Comparison of ENCODE assay signal across 1 cellular context in the genomic region with DNA sequence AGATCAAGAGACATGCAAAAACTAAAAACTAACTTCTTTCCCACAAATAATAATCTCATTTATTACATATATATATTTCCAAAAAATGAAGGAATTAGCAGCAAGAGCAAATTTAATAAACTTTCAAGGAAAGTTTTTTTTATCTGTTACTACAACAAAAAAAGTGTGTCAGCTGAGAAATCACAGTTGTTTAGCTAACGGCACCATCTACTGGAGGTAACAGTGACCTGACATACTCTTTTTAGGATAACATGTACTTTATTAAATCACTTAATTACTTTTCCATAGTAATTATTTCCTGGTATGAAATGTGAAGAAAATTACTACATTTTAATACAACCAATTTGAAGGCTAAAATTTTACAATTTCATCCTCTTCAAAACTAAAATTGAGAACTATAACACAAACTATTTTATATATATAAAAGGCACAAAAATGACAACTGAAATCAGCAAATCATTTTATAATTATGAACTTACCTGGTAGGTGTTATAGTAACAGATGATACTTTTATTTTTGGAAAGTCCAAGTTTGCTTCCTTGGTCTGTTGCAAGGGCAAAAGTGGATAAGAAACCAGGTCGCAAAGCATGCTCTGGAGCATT.
TF ChIP-seq lines count a peak whose summit lies in the region.

No MANE protein-coding gene starts in this region.

TF ChIP-seq in K562, 482 proteins besides CTCF, POLR2A, EP300 and RAD21 (continued from another document):
- TF ChIP-seq, protein P1, sequence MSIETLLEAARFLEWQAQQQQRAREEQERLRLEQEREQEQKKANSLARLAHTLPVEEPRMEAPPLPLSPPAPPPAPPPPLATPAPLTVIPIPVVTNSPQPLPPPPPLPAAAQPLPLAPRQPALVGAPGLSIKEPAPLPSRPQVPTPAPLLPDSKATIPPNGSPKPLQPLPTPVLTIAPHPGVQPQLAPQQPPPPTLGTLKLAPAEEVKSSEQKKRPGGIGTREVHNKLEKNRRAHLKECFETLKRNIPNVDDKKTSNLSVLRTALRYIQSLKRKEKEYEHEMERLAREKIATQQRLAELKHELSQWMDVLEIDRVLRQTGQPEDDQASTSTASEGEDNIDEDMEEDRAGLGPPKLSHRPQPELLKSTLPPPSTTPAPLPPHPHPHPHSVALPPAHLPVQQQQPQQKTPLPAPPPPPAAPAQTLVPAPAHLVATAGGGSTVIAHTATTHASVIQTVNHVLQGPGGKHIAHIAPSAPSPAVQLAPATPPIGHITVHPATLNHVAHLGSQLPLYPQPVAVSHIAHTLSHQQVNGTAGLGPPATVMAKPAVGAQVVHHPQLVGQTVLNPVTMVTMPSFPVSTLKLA (conservative IDR thresholded peaks at IDR 0.05) = no peak
- TF ChIP-seq DDX20 (tag; IDR thresholded peaks at IDR 0.05; ENCODE audit: low read depth) (no peak), ZNF384 (IDR thresholded peaks at IDR 0.05; ENCODE audit: low read depth, low read length) (peak; percentile 84), GTF2F1 (IDR thresholded peaks at IDR 0.05; ENCODE audit: low read depth, low read length) (no peak), ZNF253 (CRISPR knock-in tag; conservative IDR thresholded peaks at IDR 0.05) (no peak), ZNF12 (CRISPR knock-in tag; IDR thresholded peaks at IDR 0.05) (no peak), RBM39 (optimal IDR thresholded peaks at IDR 0.05; ENCODE audit: low read depth, low read length) (no peak)
- TF ChIP-seq, protein P2, sequence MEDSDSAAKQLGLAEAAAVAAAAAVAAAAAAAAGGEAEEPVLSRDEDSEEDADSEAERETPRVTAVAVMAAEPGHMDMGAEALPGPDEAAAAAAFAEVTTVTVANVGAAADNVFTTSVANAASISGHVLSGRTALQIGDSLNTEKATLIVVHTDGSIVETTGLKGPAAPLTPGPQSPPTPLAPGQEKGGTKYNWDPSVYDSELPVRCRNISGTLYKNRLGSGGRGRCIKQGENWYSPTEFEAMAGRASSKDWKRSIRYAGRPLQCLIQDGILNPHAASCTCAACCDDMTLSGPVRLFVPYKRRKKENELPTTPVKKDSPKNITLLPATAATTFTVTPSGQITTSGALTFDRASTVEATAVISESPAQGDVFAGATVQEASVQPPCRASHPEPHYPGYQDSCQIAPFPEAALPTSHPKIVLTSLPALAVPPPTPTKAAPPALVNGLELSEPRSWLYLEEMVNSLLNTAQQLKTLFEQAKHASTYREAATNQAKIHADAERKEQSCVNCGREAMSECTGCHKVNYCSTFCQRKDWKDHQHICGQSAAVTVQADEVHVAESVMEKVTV (CRISPR knock-in tag; IDR thresholded peaks at IDR 0.05) = peak; percentile 72
- TF ChIP-seq, protein P3, sequence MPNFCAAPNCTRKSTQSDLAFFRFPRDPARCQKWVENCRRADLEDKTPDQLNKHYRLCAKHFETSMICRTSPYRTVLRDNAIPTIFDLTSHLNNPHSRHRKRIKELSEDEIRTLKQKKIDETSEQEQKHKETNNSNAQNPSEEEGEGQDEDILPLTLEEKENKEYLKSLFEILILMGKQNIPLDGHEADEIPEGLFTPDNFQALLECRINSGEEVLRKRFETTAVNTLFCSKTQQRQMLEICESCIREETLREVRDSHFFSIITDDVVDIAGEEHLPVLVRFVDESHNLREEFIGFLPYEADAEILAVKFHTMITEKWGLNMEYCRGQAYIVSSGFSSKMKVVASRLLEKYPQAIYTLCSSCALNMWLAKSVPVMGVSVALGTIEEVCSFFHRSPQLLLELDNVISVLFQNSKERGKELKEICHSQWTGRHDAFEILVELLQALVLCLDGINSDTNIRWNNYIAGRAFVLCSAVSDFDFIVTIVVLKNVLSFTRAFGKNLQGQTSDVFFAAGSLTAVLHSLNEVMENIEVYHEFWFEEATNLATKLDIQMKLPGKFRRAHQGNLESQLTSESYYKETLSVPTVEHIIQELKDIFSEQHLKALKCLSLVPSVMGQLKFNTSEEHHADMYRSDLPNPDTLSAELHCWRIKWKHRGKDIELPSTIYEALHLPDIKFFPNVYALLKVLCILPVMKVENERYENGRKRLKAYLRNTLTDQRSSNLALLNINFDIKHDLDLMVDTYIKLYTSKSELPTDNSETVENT (CRISPR knock-in tag; IDR thresholded peaks at IDR 0.05) = no peak
- TF ChIP-seq, protein P4, sequence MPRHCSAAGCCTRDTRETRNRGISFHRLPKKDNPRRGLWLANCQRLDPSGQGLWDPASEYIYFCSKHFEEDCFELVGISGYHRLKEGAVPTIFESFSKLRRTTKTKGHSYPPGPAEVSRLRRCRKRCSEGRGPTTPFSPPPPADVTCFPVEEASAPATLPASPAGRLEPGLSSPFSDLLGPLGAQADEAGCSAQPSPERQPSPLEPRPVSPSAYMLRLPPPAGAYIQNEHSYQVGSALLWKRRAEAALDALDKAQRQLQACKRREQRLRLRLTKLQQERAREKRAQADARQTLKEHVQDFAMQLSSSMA (CRISPR knock-in tag; IDR thresholded peaks at IDR 0.05) = no peak
- TF ChIP-seq, protein P5, sequence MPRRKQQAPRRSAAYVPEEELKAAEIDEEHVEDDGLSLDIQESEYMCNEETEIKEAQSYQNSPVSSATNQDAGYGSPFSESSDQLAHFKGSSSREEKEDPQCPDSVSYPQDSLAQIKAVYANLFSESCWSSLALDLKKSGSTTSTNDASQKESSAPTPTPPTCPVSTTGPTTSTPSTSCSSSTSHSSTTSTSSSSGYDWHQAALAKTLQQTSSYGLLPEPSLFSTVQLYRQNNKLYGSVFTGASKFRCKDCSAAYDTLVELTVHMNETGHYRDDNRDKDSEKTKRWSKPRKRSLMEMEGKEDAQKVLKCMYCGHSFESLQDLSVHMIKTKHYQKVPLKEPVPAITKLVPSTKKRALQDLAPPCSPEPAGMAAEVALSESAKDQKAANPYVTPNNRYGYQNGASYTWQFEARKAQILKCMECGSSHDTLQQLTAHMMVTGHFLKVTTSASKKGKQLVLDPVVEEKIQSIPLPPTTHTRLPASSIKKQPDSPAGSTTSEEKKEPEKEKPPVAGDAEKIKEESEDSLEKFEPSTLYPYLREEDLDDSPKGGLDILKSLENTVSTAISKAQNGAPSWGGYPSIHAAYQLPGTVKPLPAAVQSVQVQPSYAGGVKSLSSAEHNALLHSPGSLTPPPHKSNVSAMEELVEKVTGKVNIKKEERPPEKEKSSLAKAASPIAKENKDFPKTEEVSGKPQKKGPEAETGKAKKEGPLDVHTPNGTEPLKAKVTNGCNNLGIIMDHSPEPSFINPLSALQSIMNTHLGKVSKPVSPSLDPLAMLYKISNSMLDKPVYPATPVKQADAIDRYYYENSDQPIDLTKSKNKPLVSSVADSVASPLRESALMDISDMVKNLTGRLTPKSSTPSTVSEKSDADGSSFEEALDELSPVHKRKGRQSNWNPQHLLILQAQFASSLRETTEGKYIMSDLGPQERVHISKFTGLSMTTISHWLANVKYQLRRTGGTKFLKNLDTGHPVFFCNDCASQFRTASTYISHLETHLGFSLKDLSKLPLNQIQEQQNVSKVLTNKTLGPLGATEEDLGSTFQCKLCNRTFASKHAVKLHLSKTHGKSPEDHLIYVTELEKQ (CRISPR knock-in tag; IDR thresholded peaks at IDR 0.05) = no peak
- TF ChIP-seq, protein P6, sequence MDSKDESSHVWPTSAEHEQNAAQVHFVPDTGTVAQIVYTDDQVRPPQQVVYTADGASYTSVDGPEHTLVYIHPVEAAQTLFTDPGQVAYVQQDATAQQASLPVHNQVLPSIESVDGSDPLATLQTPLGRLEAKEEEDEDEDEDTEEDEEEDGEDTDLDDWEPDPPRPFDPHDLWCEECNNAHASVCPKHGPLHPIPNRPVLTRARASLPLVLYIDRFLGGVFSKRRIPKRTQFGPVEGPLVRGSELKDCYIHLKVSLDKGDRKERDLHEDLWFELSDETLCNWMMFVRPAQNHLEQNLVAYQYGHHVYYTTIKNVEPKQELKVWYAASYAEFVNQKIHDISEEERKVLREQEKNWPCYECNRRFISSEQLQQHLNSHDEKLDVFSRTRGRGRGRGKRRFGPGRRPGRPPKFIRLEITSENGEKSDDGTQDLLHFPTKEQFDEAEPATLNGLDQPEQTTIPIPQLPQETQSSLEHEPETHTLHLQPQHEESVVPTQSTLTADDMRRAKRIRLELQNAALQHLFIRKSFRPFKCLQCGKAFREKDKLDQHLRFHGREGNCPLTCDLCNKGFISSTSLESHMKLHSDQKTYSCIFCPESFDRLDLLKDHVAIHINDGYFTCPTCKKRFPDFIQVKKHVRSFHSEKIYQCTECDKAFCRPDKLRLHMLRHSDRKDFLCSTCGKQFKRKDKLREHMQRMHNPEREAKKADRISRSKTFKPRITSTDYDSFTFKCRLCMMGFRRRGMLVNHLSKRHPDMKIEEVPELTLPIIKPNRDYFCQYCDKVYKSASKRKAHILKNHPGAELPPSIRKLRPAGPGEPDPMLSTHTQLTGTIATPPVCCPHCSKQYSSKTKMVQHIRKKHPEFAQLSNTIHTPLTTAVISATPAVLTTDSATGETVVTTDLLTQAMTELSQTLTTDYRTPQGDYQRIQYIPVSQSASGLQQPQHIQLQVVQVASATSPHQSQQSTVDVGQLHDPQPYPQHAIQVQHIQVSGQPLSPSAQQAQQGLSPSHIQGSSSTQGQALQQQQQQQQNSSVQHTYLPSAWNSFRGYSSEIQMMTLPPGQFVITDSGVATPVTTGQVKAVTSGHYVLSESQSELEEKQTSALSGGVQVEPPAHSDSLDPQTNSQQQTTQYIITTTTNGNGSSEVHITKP (IDR thresholded peaks at IDR 0.05; ENCODE audit: partially characterized antibody) = no peak
